9 cellular contexts compared by ENCODE assay signal in genomic region chr17:61583242-61583641, GRCh38. TPM values are rescaled to one million over a fixed set of nuclear protein-coding genes. Genes with fewer than 3 reads are reported as not detected.
DNase-seq lines count a peak whose midpoint lies in the region; ATAC-seq and TF ChIP-seq lines count a peak whose summit lies in the region.
"Had no signal": no experiment of that assay in that cellular context is flagged by ENCODE, and none has a peak within 500 bp of the region (broad histone marks: within the 10 kb centered on the region; RNA-seq: fewer than 3 reads in every experiment).

No MANE protein-coding gene starts in this region.

- H3K4me2 ChIP-seq in H9 (ENCODE audit: insufficient read depth, insufficient read length, low read length) (no peak overlapping the region), OCI-LY1 (ENCODE audit: low read length) (no peak overlapping the region)

- H3K23me2 ChIP-seq in H9 (ENCODE audit: insufficient read length, low read depth, low read length, poor library complexity, severe bottlenecking): no peaks in the 10 kb centered on the region

- H3K36me3 ChIP-seq in OCI-LY1 (ENCODE audit: insufficient read depth, low read length): no peaks in the 10 kb centered on the region
- H3K36me3 ChIP-seq: thoracic aorta had no signal

- no peak for ATAC-seq in GM19467 (IDR thresholded peaks at IDR 0.05; ENCODE audit: unreplicated experiment)

- H3K36me3 Mint-ChIP-seq in H9 (ENCODE audit: insufficient read depth in 1 of 3, low read depth in 3 of 3): no peaks in the 10 kb centered on the region

- TF ChIP-seq CTCF in H9 (conservative IDR thresholded peaks at IDR 0.05) (peak; percentile 45; the same call in 1 of the 3 replicates), OCI-LY1 (IDR thresholded peaks at IDR 0.05; ENCODE audit: low read length) (peak; percentile 52)

- H2BK20ac ChIP-seq in H9 (ENCODE audit: low read depth, low read length, poor library complexity, severe bottlenecking): no peak overlapping the region

- H2BK120ac ChIP-seq in H9 (ENCODE audit: low read depth, low read length, poor library complexity, severe bottlenecking): no peak overlapping the region

- H4K5ac ChIP-seq in H9 (ENCODE audit: insufficient read length, low read depth, low read length): no peak overlapping the region

- no peaks in the 10 kb centered on the region for H3K79me1 ChIP-seq in H9 (ENCODE audit: insufficient read depth, low read depth, low read length, poor library complexity, severe bottlenecking)

- no peak overlapping the region for H3K18ac ChIP-seq in H9 (ENCODE audit: insufficient read length, low read depth, low read length)

- H3F3A ChIP-seq in OCI-LY1 (ENCODE audit: insufficient read depth, low read length): no peaks in the 10 kb centered on the region

- no peaks in the 10 kb centered on the region for H3K9me3 Mint-ChIP-seq in H9

- H4K91ac ChIP-seq in H9 (ENCODE audit: insufficient read length, low read depth, low read length): no peak overlapping the region

- no peaks in the 10 kb centered on the region for H3K9me2 ChIP-seq in OCI-LY1 (ENCODE audit: low read depth, low read length)

- H4K20me1 ChIP-seq in H9 (ENCODE audit: control insufficient read depth, insufficient read depth, insufficient read length): no peaks in the 10 kb centered on the region
- H4K20me1 ChIP-seq in OCI-LY1 (ENCODE audit: insufficient read depth, low read length): no peaks in the 10 kb centered on the region

- H3K27me3 Mint-ChIP-seq in H9 (ENCODE audit: low read depth): no peaks in the 10 kb centered on the region; the same call in none of the 2 replicates

- H3T11ph ChIP-seq in H9 (ENCODE audit: low read length): no peak overlapping the region

- H3K9ac ChIP-seq in H9 (ENCODE audit: extremely low read depth, insufficient read length, low read length): no peak overlapping the region
- no peak overlapping the region for H3K9ac ChIP-seq in OCI-LY1 (ENCODE audit: low read length)

- WGBS in H9 (ENCODE audit: extremely low coverage, insufficient read length, low lambda C conversion rate): no CpG with 5 or more reads among the region's 3 CpGs

- no peak overlapping the region for H3K23ac ChIP-seq in H9 (ENCODE audit: insufficient read length, low read depth, low read length)

- H3K9me3 ChIP-seq in H9 (ENCODE audit: control insufficient read depth, low read depth, low read length) (no peaks in the 10 kb centered on the region), OCI-LY1 (ENCODE audit: low read length) (no peaks in the 10 kb centered on the region)
- H3K9me3 ChIP-seq: thoracic aorta had no signal

- no peak overlapping the region for H2BK5ac ChIP-seq in H9 (ENCODE audit: insufficient read length, low read length)

- DNase-seq in AG20443 (ENCODE audit: low spot score): peak; percentile 70
- no peak for DNase-seq in H9
- DNase-seq in fibroblast of the conjunctiva (ENCODE audit: low read depth): peak; percentile 37
- no peak for DNase-seq in NK-92 treated with Interleukin-12 subunit alpha and Interleukin-12 subunit beta, amount 100 ng/mL, for 24 hours (lab: John Stamatoyannopoulos, UW)
- no peak for DNase-seq in T1000 (lab: John Stamatoyannopoulos, UW)
- no peak for DNase-seq in cerebellar nuclear complex (lab: John Stamatoyannopoulos, UW)

- H3K27ac ChIP-seq in H9 (ENCODE audit: insufficient read length, low read depth, low read length): no peak overlapping the region
- H3K27ac ChIP-seq in OCI-LY1 (ENCODE audit: low read depth, low read length, poor library complexity, severe bottlenecking): no peak overlapping the region
- H3K27ac ChIP-seq: thoracic aorta had no signal

- H3K56ac ChIP-seq in H9 (ENCODE audit: insufficient read length, low read depth, low read length): no peak overlapping the region

- no peak overlapping the region for H3K4ac ChIP-seq in H9 (ENCODE audit: low read depth, low read length)

- no peak overlapping the region for H3K27ac Mint-ChIP-seq in H9

- no peak overlapping the region for H3K4me3 ChIP-seq in OCI-LY1 (ENCODE audit: low read depth, low read length, poor library complexity, severe bottlenecking)
- H3K4me3 ChIP-seq: thoracic aorta had no signal

- H3K14ac ChIP-seq in H9 (ENCODE audit: insufficient read depth, low read length): no peak overlapping the region

- no peak overlapping the region for H2AFZ ChIP-seq in H9 (ENCODE audit: low read length)
- no peak overlapping the region for H2AFZ ChIP-seq in OCI-LY1 (ENCODE audit: low read length)

- H2AK5ac ChIP-seq in H9 (ENCODE audit: insufficient read length, low read length): no peak overlapping the region

- H3K4me1 ChIP-seq in H9 (ENCODE audit: insufficient read depth, low read length) (no peaks in the 10 kb centered on the region), OCI-LY1 (ENCODE audit: insufficient read depth, low read length, severe bottlenecking) (peaks cover 8% of the 10 kb centered on the region)

- H3K4me1 Mint-ChIP-seq in H9: no peaks in the 10 kb centered on the region

- no peak overlapping the region for H2BK15ac ChIP-seq in H9 (ENCODE audit: low read depth, low read length)

- H3K79me2 ChIP-seq in H9 (ENCODE audit: insufficient read depth, low read length): no peaks in the 10 kb centered on the region
- H3K79me2 ChIP-seq in OCI-LY1 (ENCODE audit: insufficient read depth, low read length): no peaks in the 10 kb centered on the region

- no peak overlapping the region for H4K8ac ChIP-seq in H9 (replicated peaks; ENCODE audit: insufficient read length, low read depth, low read length)

- no peak overlapping the region for H3K4me3 Mint-ChIP-seq in H9

- H3K27me3 ChIP-seq in H9 (ENCODE audit: insufficient read depth, low read length) (no peaks in the 10 kb centered on the region), OCI-LY1 (ENCODE audit: insufficient read depth, low read length) (no peaks in the 10 kb centered on the region)

- no peak overlapping the region for H2BK12ac ChIP-seq in H9 (ENCODE audit: insufficient read length, low read depth, low read length)

RNA-seq across cellular contexts. Expression of gene NACA2, which starts 7.8 kb away (rescaled TPM):
- not detected in 2 replicates for total RNA-seq in H9 (2021)
- total RNA-seq: thoracic aorta had no signal

Comparison
In these comparisons a context has a peak if more than half of its experiments do, and no peak if none do; other contexts are left out.
1. DNase-seq: peak in AG20443 (single experiment) and fibroblast of the conjunctiva (single experiment); none in H9 (single experiment), NK-92 treated with Interleukin-12 subunit alpha and Interleukin-12 subunit beta, amount 100 ng/mL, for 24 hours (single experiment), T1000 (single experiment) and cerebellar nuclear complex (0 of 2).